Comparison of ENCODE assay signal across 10 cellular contexts in the genomic region with DNA sequence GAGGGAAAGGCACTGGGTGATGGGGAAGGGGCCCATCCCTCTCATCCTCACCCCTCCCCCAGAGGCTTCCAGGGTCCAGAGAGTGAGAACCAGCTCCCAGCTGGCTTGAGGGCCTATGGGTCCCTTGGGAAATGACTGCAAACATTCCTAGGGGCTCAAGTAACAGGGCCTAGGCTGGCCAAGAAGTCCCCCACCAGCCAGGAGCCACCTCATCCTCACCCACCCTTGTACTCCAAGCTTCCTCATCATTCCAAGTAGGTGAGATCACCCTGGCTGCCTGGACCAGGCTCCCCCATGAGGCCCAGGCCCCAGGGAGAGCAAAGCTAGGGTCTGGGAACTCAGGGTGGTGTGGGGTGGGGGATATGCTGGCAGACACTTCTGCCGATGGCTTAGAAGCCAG. TPM values are rescaled to one million over a fixed set of nuclear protein-coding genes. Genes with fewer than 3 reads are reported as not detected.
DNase-seq lines count a peak whose midpoint lies in the region; TF ChIP-seq lines count a peak whose summit lies in the region.
"Had no signal": no experiment of that assay in that cellular context is flagged by ENCODE, and none has a peak within 500 bp of the region (broad histone marks: within the 10 kb centered on the region; RNA-seq: fewer than 3 reads in every experiment).

No MANE protein-coding gene starts in this region.

- H2BK15ac ChIP-seq in mesendoderm (replicated peaks; ENCODE audit: low read depth), result no peak overlapping the region

- no peak overlapping the region for H2AK5ac ChIP-seq in mesendoderm (ENCODE audit: low read length)

- no peak overlapping the region for H3K4me2 ChIP-seq in mesendoderm (ENCODE audit: low read length)

- no peaks in the 10 kb centered on the region for H3K79me1 ChIP-seq in mesendoderm (ENCODE audit: low read length)

- H3K36me3 ChIP-seq in mesendoderm (ENCODE audit: control insufficient read depth, insufficient read depth, low read length), result no peaks in the 10 kb centered on the region

- H3K23ac ChIP-seq in mesendoderm (ENCODE audit: low read length), result no peak overlapping the region

- H3K56ac ChIP-seq in mesendoderm (ENCODE audit: low read length), result no peak overlapping the region

- no peaks in the 10 kb centered on the region for H3K27me3 ChIP-seq in mesendoderm (ENCODE audit: insufficient read depth, low read length, poor library complexity)

- H3K4ac ChIP-seq in mesendoderm (ENCODE audit: low read depth, low read length), result no peak overlapping the region

- DNase-seq in AG04449 (ENCODE audit: low read depth, low spot score) (peak; percentile 97), LoVo (ENCODE audit: low spot score) (peak; percentile 16), coronary artery (ENCODE audit: low spot score) (peak; percentile 90), mesendoderm (peak; percentile 87), substantia nigra (lab: John Stamatoyannopoulos, UW) (no peak), SKM-1 treated with dmso at 0.1 percent for 144 hours (lab: John Stamatoyannopoulos, UW; ENCODE audit: unreplicated experiment) (no peak), NCI-H748 treated with DMSO at 0.1 percent for 48 hours (lab: John Stamatoyannopoulos, UW) (no peak)
- DNase-seq in stimulated activated naive CD4-positive, alpha-beta T cell treated with Interleukin-2 at 50 U/mL for 16 hours (lab: John Stamatoyannopoulos, UW), result no peak
- DNase-seq: NCI-H446 treated with DMSO at 0.1 percent for 48 hours had no signal

- TF ChIP-seq CTCF in AG04449 (IDR thresholded peaks at IDR 0.05; ENCODE audit: insufficient read depth, low read length, missing control alignments) (no peak), coronary artery (IDR thresholded peaks at IDR 0.05) (no peak)

- H3K79me2 ChIP-seq in mesendoderm (ENCODE audit: control insufficient read depth, insufficient read depth, low read length), result no peaks in the 10 kb centered on the region

- no peak overlapping the region for H2BK5ac ChIP-seq in mesendoderm (ENCODE audit: low read length)

- H3K4me1 ChIP-seq in mesendoderm (ENCODE audit: control insufficient read depth, low read depth, low read length), result peaks cover 3% of the 10 kb centered on the region

- H3K18ac ChIP-seq in mesendoderm (ENCODE audit: low read length), result no peak overlapping the region

- H3K27ac ChIP-seq in coronary artery (peak overlapping the region; percentile 90 to 94), mesendoderm (ENCODE audit: low read depth, low read length) (no peak overlapping the region), substantia nigra (ENCODE audit: low read depth, low read length, poor library complexity, severe bottlenecking) (no peak overlapping the region)
- H3K27ac ChIP-seq: VCaP had no signal

- no peak overlapping the region for H3K9ac ChIP-seq in mesendoderm (ENCODE audit: low read length)

- H2BK120ac ChIP-seq in mesendoderm (ENCODE audit: low read depth, low read length), result no peak overlapping the region

- H3K4me3 ChIP-seq in AG04449 (ENCODE audit: low read depth, low read length) (peak overlapping the region; percentile 6), coronary artery (peak overlapping the region; percentile 31), mesendoderm (ENCODE audit: low read length) (no peak overlapping the region)

- WGBS in mesendoderm (ENCODE audit: extremely low coverage, insufficient coverage, low lambda C conversion rate), result no CpG with 5 or more reads among the region's 1 CpG

- POLR2A ChIA-PET in AG04449 (lab: Yijun Ruan, JAX), result interaction anchor here (1.1 to 3.0 kb wide), 6 partner anchors 10 to 18 kb away, joined by 3 to 39 read pairs (median 10); a partner anchor contains a TSS

- no peak overlapping the region for H4K8ac ChIP-seq in mesendoderm (ENCODE audit: low read depth, low read length)

- no peak overlapping the region for H4K5ac ChIP-seq in mesendoderm (ENCODE audit: low read length)

- CTCF ChIA-PET in AG04449 (lab: Yijun Ruan, JAX), result interaction anchor here (0.6 to 5.4 kb wide), 14 partner anchors 9 to 240 kb away, joined by 3 to 47 read pairs (median 4); no protein-coding TSS in a partner anchor

RNA-seq across cellular contexts. Expression of a gene that starts 14.8 kb away (rescaled TPM):
- polyA plus RNA-seq in mesendoderm (2013, experiment 1 of 2), result 7.6 TPM
- 7.6 TPM for polyA plus RNA-seq in mesendoderm (2013, experiment 2 of 2)

RNA-seq across cellular contexts. Expression of a gene that starts 51.1 kb away (rescaled TPM):
- polyA plus RNA-seq in mesendoderm (2013, experiment 1 of 2), result 1.4 TPM
- 1.5 TPM for polyA plus RNA-seq in mesendoderm (2013, experiment 2 of 2)

RNA-seq across cellular contexts. Expression of a gene that starts 53.5 kb away (rescaled TPM):
- 20.2 TPM for polyA plus RNA-seq in mesendoderm (2013, experiment 1 of 2)
- polyA plus RNA-seq in mesendoderm (2013, experiment 2 of 2), result 19.6 TPM

Comparison
In these comparisons a context has a peak if more than half of its experiments do, and no peak if none do; other contexts are left out.
1. DNase-seq: peak in AG04449 (single experiment), LoVo (single experiment), coronary artery (single experiment) and mesendoderm (single experiment); none in stimulated activated naive CD4-positive, alpha-beta T cell treated with Interleukin-2 at 50 U/mL for 16 hours (single experiment), substantia nigra (0 of 49), SKM-1 treated with dmso at 0.1 percent for 144 hours (single experiment) and NCI-H748 treated with DMSO at 0.1 percent for 48 hours (single experiment).
2. H3K27ac ChIP-seq: peak in coronary artery (2 of 2); none in mesendoderm (single experiment) and substantia nigra (single experiment).